Comparison of ENCODE assay signal across 23 cellular contexts in the genomic region with DNA sequence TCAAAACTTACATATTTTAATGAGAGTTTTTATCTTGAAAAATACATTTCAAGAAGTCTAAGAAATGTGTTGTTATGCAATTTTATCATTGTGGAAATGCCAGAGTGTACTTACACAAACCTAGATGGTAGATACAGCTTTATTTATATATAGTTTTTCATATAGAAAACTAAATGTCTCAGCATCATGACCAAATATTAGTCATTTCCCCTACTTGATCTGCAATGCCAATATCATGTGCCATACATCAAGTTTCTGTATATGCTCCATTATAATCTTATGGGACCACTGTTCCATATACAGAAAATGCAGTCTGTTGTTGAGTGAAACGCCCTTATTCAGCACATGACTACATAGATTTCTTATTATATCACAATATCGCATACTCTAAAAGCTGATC. TPM values are rescaled to one million over a fixed set of nuclear protein-coding genes. Genes with fewer than 3 reads are reported as not detected.
A peak's percentile ranks its signal among the peaks of the same experiment; 100 is the strongest.
DNase-seq lines count a peak whose midpoint lies in the region; ATAC-seq and TF ChIP-seq lines count a peak whose summit lies in the region.
"Had no signal": no experiment of that assay in that cellular context is flagged by ENCODE, and none has a peak within 500 bp of the region (broad histone marks: within the 10 kb centered on the region; RNA-seq: fewer than 3 reads in every experiment).

No MANE protein-coding gene starts in this region.

- H3F3A ChIP-seq in PC-3 (ENCODE audit: low read length, unreplicated experiment) = no peaks in the 10 kb centered on the region

- H3K79me1 ChIP-seq in mesenchymal stem cell (replicated peaks; ENCODE audit: low read length, poor library complexity, severe bottlenecking) = peaks cover 13% of the 10 kb centered on the region

- H3K9me3 ChIP-seq in PC-3 (ENCODE audit: low read length) (no peaks in the 10 kb centered on the region), mesenchymal stem cell (ENCODE audit: control insufficient read depth, low read length) (no peaks in the 10 kb centered on the region)
- H3K9me3 ChIP-seq: Peyer's patch, SJSA1 had no signal

- H3K18ac ChIP-seq in mesenchymal stem cell (ENCODE audit: low read depth in 1 of 2, low read length in 2 of 2) = no peak overlapping the region

- H2AFZ ChIP-seq in ACC112 (ENCODE audit: low read length, unreplicated experiment) (no peak overlapping the region), PC-3 (ENCODE audit: low read length) (no peak overlapping the region), mesenchymal stem cell (ENCODE audit: low read depth, low read length) (no peak overlapping the region)

- peak; percentile 39 for ATAC-seq in PC-3
- ATAC-seq in GM21786 (IDR thresholded peaks at IDR 0.05; ENCODE audit: unreplicated experiment) = no peak
- ATAC-seq in naive thymus-derived CD8-positive, alpha-beta T cell = no peak
- ATAC-seq: Right ventricle myocardium inferior had no signal

- POLR2A ChIA-PET in PC-3 (lab: Charles Lee; ENCODE audit: unreplicated experiment) = interaction anchor here (0.7 kb wide), 1 partner anchor 28 kb away, joined by 4 read pairs; no protein-coding TSS in a partner anchor
- POLR2A ChIA-PET in naive thymus-derived CD8-positive, alpha-beta T cell (lab: Charles Lee) = no interaction called here

- no peak overlapping the region for H4K91ac ChIP-seq in mesenchymal stem cell (ENCODE audit: low read length)

- peaks cover 11 to 28% (median 13%) of the 10 kb centered on the region in 4 donors for H3K4me1 Mint-ChIP-seq in naive thymus-derived CD8-positive, alpha-beta T cell

- H3K9me2 ChIP-seq in PC-3 (replicated peaks; ENCODE audit: low read length) = no peaks in the 10 kb centered on the region

- TF ChIP-seq CTCF in PC-3 (conservative IDR thresholded peaks at IDR 0.05; ENCODE audit: low read depth, low read length) = no peak
- no peak for TF ChIP-seq CTCF in epithelial cell of esophagus (IDR thresholded peaks at IDR 0.05; ENCODE audit: insufficient read depth, low read depth, low read length, missing control alignments)

- no peak overlapping the region for H3K27ac Mint-ChIP-seq in naive thymus-derived CD8-positive, alpha-beta T cell

- no peak overlapping the region for H2BK12ac ChIP-seq in mesenchymal stem cell (ENCODE audit: low read length in 2 of 2)

- H3K79me2 ChIP-seq in ACC112 (ENCODE audit: control insufficient read depth, insufficient read depth, low read length, unreplicated experiment) = peaks cover 39% of the 10 kb centered on the region
- H3K79me2 ChIP-seq in PC-3 (ENCODE audit: low read length) = peaks cover 14% of the 10 kb centered on the region; the same call in 1 of the 2 replicates

- no peak overlapping the region for H2BK120ac ChIP-seq in mesenchymal stem cell (ENCODE audit: low read depth, low read length)

- H2AK5ac ChIP-seq in mesenchymal stem cell (ENCODE audit: low read length, severe bottlenecking) = no peak overlapping the region

- WGBS in mesenchymal stem cell = 88% methylated on average over 2 of the region's 2 CpGs

- H4K20me1 ChIP-seq in PC-3 (ENCODE audit: low read length) = 0 out of 2 replicates have a peak, but pooled peaks cover 3% of the 10 kb centered on the region

- H3K27ac ChIP-seq in ACC112 (ENCODE audit: low read depth, low read length) (peak overlapping the region; percentile 10; the same call in 1 of the 2 replicates), PC-3 (ENCODE audit: low read length) (no peak overlapping the region), mesenchymal stem cell (ENCODE audit: low read length, poor library complexity, severe bottlenecking) (no peak overlapping the region)
- H3K27ac ChIP-seq: C4-2B, Peyer's patch had no signal

- H3K27me3 ChIP-seq in ACC112 (ENCODE audit: insufficient read depth, low read length) (no peaks in the 10 kb centered on the region), PC-3 (ENCODE audit: low read length) (no peaks in the 10 kb centered on the region), mesenchymal stem cell (ENCODE audit: control insufficient read depth in 1 of 2, insufficient read depth in 1 of 2, low read length in 2 of 2) (no peaks in the 10 kb centered on the region)
- H3K27me3 ChIP-seq: Peyer's patch, SJSA1 had no signal

- H3K4me3 ChIP-seq in ACC112 (ENCODE audit: low read depth, low read length) (no peak overlapping the region), PC-3 (ENCODE audit: low read length) (no peak overlapping the region), epithelial cell of esophagus (ENCODE audit: low read length) (no peak overlapping the region), mesenchymal stem cell (ENCODE audit: insufficient read depth in 1 of 2, low read depth in 1 of 2, low read length in 2 of 2) (no peak overlapping the region)
- H3K4me3 ChIP-seq: K562, Peyer's patch, SJSA1 had no signal

- BruUV-seq in PC-3 (replicated peaks; lab: Mats Ljungman, UMichigan) = no TSS peak

- H3K23ac ChIP-seq in mesenchymal stem cell (ENCODE audit: low read length in 2 of 2) = no peak overlapping the region

- H3K4me2 ChIP-seq in PC-3 (ENCODE audit: low read length) = no peak overlapping the region
- no peak overlapping the region for H3K4me2 ChIP-seq in mesenchymal stem cell (ENCODE audit: low read length, poor library complexity, severe bottlenecking)

- H3K27me3 Mint-ChIP-seq in naive thymus-derived CD8-positive, alpha-beta T cell = no peaks in the 10 kb centered on the region

- DNase-seq in PC-3 (peak; percentile 41), epithelial cell of esophagus (ENCODE audit: low read depth) (peak; percentile 25), mesenchymal stem cell (no peak), activated gamma-delta T cell (lab: John Stamatoyannopoulos, UW) (no peak), NCI-H345 (lab: John Stamatoyannopoulos, UW) (no peak)
- DNase-seq in naive thymus-derived CD8-positive, alpha-beta T cell = no peak
- DNase-seq: 8988T; DMS53; GF-D8; H7; MM.1S; NCI-H1048; NCI-H1436; NCI-H1930; NCI-H510A; NK-92 treated with Interleukin-12 subunit alpha and Interleukin-12 subunit beta, amount 100 ng/mL, for 24 hours had no signal

- H3K4ac ChIP-seq in mesenchymal stem cell (ENCODE audit: low read depth in 1 of 2, low read length in 2 of 2) = no peak overlapping the region

- H3K36me3 Mint-ChIP-seq in naive thymus-derived CD8-positive, alpha-beta T cell = peaks cover 0 to 12% (median 3%) of the 10 kb centered on the region in 3 donors

- H3K4me3 Mint-ChIP-seq in naive thymus-derived CD8-positive, alpha-beta T cell = no peak overlapping the region

- no peak overlapping the region for H2BK5ac ChIP-seq in mesenchymal stem cell (ENCODE audit: low read depth, low read length, poor library complexity, severe bottlenecking)

- H3K36me3 ChIP-seq in ACC112 (ENCODE audit: insufficient read depth, low read length) = 0 out of 2 replicates have a peak, but pooled peaks cover 3% of the 10 kb centered on the region
- peaks cover 5% of the 10 kb centered on the region; the same call in 1 of the 2 replicates for H3K36me3 ChIP-seq in PC-3 (ENCODE audit: low read depth, low read length)
- peaks cover 0 to 41% of the 10 kb centered on the region in 2 experiments for H3K36me3 ChIP-seq in mesenchymal stem cell (ENCODE audit: control insufficient read depth in 1 of 2, insufficient read depth in 2 of 2, low read depth in 1 of 2, low read length in 2 of 2)

- no peak overlapping the region for H2BK15ac ChIP-seq in mesenchymal stem cell (ENCODE audit: low read depth, poor library complexity, severe bottlenecking)

- H3K9ac ChIP-seq in PC-3 (ENCODE audit: low read length) (no peak overlapping the region), mesenchymal stem cell (ENCODE audit: low read length) (peak overlapping the region; percentile 46)

- H3K9me3 Mint-ChIP-seq in naive thymus-derived CD8-positive, alpha-beta T cell = no peaks in the 10 kb centered on the region

- H3K14ac ChIP-seq in mesenchymal stem cell (ENCODE audit: low read length in 2 of 2) = no peak overlapping the region

- H4K8ac ChIP-seq in mesenchymal stem cell (ENCODE audit: low read length) = no peak overlapping the region

- CTCF ChIA-PET in PC-3 (lab: Charles Lee) = interaction anchor here (0.6 to 0.9 kb wide), 3 partner anchors 29 to 76 kb away, joined by 3 to 4 read pairs (median 3); no protein-coding TSS in a partner anchor

- intact Hi-C loops in PC-3 (cut with micrococcal nuclease) = no loop called here

- H3K4me1 ChIP-seq in ACC112 (ENCODE audit: control insufficient read depth, insufficient read depth, low read length, unreplicated experiment) (peaks cover 34% of the 10 kb centered on the region), PC-3 (ENCODE audit: insufficient read depth, low read length) (peaks cover 5% of the 10 kb centered on the region), mesenchymal stem cell (ENCODE audit: control insufficient read depth, insufficient read depth, low read depth, low read length) (no peaks in the 10 kb centered on the region)
- H3K4me1 ChIP-seq: Peyer's patch had no signal

RNA-seq across cellular contexts. Expression of gene CAST, which starts 28.7 kb away (rescaled TPM):
- total RNA-seq in PC-3 (2014; rRNA removed) = 64.4 and 73.2 TPM in 2 replicates
- 217 TPM for polyA plus RNA-seq in mesenchymal stem cell (2013, experiment 1 of 2)
- polyA plus RNA-seq in mesenchymal stem cell (2013, experiment 2 of 2) = 216 TPM
- total RNA-seq in naive thymus-derived CD8-positive, alpha-beta T cell = 100 to 1,000 TPM; 114 to 115 TPM
- 10 to 100 TPM; 29.9 to 42.2 (median 32.9) TPM for polyA plus RNA-seq in naive thymus-derived CD8-positive, alpha-beta T cell

Comparison
In these comparisons a context has a peak if more than half of its experiments do, and no peak if none do; other contexts are left out.
1. DNase-seq: peak in PC-3 (single experiment) and epithelial cell of esophagus (single experiment); none in mesenchymal stem cell (single experiment), activated gamma-delta T cell (single experiment), NCI-H345 (single experiment) and naive thymus-derived CD8-positive, alpha-beta T cell (0 of 10).